In the genomic region with DNA sequence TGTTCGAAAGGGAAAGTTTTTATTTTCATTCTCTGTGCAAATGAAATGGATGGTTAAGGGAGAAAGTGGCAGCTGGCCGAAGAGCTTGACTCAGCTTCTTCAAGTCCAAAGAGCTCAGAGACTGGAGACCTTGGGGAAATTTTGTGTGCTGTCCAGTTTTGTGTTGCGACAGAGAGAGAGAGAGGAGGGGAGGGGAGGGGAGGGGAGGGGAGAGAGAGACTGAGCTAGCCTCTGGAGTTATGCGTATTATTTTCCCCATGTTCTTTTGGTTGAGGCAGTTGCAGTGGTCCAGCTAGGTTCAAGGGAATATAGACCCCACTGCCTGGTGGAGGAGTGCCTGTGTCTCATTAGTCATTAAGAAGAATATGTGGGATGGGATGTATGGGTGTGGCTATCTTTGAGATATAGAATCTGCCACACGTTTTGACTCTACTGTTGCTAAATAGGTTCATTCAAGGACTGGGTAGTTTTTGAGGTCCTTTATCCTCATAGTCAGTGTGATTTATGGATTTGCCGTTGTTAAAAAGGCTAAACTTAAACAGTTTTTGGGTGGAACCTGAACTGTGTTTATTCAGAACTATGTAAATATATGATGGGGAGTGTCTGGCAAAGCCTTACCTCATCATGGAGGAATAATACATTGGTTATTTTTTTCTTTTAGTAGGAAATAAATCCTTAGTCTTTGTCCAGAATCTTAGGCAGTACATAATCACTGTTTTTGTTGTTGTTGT, we compare ENCODE assay signal across 12 cellular contexts.
DNase-seq lines count a peak whose midpoint lies in the region; ATAC-seq and TF ChIP-seq lines count a peak whose summit lies in the region.
"Had no signal": no experiment of that assay in that cellular context is flagged by ENCODE, and none has a peak within 500 bp of the region (broad histone marks: within the 10 kb centered on the region; RNA-seq: fewer than 3 reads in every experiment).

No MANE protein-coding gene starts in this region.

- peak overlapping the region; percentile 78 for H3K9ac ChIP-seq in adipocyte (ENCODE audit: low read length)

- H3K36me3 ChIP-seq in adipocyte (ENCODE audit: control insufficient read depth, insufficient read depth, low read length, severe bottlenecking): no peaks in the 10 kb centered on the region
- no peaks in the 10 kb centered on the region for H3K36me3 ChIP-seq in heart right ventricle

- H3K4me1 ChIP-seq in adipocyte (ENCODE audit: control insufficient read depth, insufficient read depth, low read length) (peaks cover 62% of the 10 kb centered on the region), heart right ventricle (peaks cover 12 to 86% (median 71%) of the 10 kb centered on the region in 9 donors)

- H3K9me3 ChIP-seq in adipocyte (ENCODE audit: control insufficient read depth, low read length) (no peaks in the 10 kb centered on the region), heart right ventricle (no peaks in the 10 kb centered on the region)

- DNase-seq in AG20443 (ENCODE audit: low spot score) (peak; percentile 66), adipocyte (ENCODE audit: low read depth) (peak; percentile 44), heart right ventricle (peak; percentile 43 to 63), putamen (ENCODE audit: low spot score) (peak; percentile 50), amniotic stem cell (lab: John Stamatoyannopoulos, UW) (no peak)
- DNase-seq: CD4-positive, CD25-positive, alpha-beta regulatory T cell; effector memory CD8-positive, alpha-beta T cell; NCI-H2081 treated with DMSO at 0.1 percent for 48 hours had no signal

- H3K4me3 ChIP-seq in adipocyte (ENCODE audit: low read length): peak overlapping the region; percentile 68
- H3K4me3 ChIP-seq in heart right ventricle: no peak overlapping the region
- H3K4me3 ChIP-seq: smooth muscle cell had no signal

- H3K27me3 ChIP-seq in adipocyte (replicated peaks; ENCODE audit: control insufficient read depth, insufficient read depth, low read length) (no peaks in the 10 kb centered on the region), heart right ventricle (no peaks in the 10 kb centered on the region)

- H3K27ac ChIP-seq in heart right ventricle: peak overlapping the region in 8 of 10 donors; percentile 9 to 73 (median 51)

- 71 to 72% methylated on average over 6 of the region's 6 CpGs for WGBS in heart right ventricle, 2 donors

- peak; percentile 3 to 46 (median 34) for ATAC-seq in heart right ventricle
- no peak for ATAC-seq in HG03135 (IDR thresholded peaks at IDR 0.05; ENCODE audit: unreplicated experiment)
- ATAC-seq in GM18907 (IDR thresholded peaks at IDR 0.05; ENCODE audit: unreplicated experiment): no peak
- no peak for ATAC-seq in GM21619 (IDR thresholded peaks at IDR 0.05; ENCODE audit: unreplicated experiment)
- ATAC-seq: effector memory CD8-positive, alpha-beta T cell had no signal

- TF ChIP-seq CTCF in heart right ventricle (IDR thresholded peaks at IDR 0.05): no peak

- intact Hi-C loops in heart right ventricle (cut with DNase I): no loop called here

Comparison
In these comparisons a context has a peak if more than half of its experiments do, and no peak if none do; other contexts are left out.
1. ATAC-seq: peak in heart right ventricle (8 of 8); none in HG03135 (single experiment), GM18907 (single experiment) and GM21619 (single experiment).